ENCODE assay signal across 1 cellular context in the genomic region with DNA sequence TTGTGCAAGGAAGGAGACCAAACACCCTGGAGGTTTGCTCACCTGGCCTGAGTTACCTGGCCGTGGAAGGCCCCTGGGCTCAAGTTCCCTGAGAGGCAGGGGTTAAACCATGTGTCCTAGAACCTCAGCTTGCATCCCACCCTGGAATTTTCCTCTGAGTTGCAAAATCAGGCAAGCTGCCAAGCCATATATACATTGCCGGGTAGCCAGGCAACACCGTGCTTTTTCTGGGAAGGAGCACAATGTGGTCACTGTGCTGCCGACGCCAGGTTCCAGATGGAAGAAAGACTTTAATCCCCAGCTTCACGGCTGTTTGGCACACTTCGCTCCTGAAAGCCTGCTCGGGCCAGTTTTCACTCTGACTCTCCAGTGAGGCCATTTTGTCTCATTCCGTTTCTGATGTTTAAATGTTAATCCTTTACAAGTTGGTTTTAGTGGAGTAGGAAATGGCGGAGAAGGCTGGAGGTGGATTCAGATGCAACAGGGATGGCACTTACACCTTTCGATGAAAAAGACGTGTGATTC.
TF ChIP-seq lines count a peak whose summit lies in the region.

No MANE protein-coding gene starts in this region.

TF ChIP-seq in HepG2, 621 proteins besides CTCF, POLR2A, EP300 and RAD21 (continued from another document and continues in another):
- TF ChIP-seq, protein P1, sequence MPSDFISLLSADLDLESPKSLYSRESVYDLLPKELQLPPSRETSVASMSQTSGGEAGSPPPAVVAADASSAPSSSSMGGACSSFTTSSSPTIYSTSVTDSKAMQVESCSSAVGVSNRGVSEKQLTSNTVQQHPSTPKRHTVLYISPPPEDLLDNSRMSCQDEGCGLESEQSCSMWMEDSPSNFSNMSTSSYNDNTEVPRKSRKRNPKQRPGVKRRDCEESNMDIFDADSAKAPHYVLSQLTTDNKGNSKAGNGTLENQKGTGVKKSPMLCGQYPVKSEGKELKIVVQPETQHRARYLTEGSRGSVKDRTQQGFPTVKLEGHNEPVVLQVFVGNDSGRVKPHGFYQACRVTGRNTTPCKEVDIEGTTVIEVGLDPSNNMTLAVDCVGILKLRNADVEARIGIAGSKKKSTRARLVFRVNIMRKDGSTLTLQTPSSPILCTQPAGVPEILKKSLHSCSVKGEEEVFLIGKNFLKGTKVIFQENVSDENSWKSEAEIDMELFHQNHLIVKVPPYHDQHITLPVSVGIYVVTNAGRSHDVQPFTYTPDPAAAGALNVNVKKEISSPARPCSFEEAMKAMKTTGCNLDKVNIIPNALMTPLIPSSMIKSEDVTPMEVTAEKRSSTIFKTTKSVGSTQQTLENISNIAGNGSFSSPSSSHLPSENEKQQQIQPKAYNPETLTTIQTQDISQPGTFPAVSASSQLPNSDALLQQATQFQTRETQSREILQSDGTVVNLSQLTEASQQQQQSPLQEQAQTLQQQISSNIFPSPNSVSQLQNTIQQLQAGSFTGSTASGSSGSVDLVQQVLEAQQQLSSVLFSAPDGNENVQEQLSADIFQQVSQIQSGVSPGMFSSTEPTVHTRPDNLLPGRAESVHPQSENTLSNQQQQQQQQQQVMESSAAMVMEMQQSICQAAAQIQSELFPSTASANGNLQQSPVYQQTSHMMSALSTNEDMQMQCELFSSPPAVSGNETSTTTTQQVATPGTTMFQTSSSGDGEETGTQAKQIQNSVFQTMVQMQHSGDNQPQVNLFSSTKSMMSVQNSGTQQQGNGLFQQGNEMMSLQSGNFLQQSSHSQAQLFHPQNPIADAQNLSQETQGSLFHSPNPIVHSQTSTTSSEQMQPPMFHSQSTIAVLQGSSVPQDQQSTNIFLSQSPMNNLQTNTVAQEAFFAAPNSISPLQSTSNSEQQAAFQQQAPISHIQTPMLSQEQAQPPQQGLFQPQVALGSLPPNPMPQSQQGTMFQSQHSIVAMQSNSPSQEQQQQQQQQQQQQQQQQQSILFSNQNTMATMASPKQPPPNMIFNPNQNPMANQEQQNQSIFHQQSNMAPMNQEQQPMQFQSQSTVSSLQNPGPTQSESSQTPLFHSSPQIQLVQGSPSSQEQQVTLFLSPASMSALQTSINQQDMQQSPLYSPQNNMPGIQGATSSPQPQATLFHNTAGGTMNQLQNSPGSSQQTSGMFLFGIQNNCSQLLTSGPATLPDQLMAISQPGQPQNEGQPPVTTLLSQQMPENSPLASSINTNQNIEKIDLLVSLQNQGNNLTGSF (CRISPR knock-in tag; IDR thresholded peaks at IDR 0.05): peak; percentile 99
- TF ChIP-seq ARHGAP35 (CRISPR knock-in tag; IDR thresholded peaks at IDR 0.05; ENCODE audit: borderline replicate concordance) (peak; percentile 40; the same call in 1 of the 2 replicates), ZNF563 (CRISPR knock-in tag; IDR thresholded peaks at IDR 0.05) (0 out of 2 replicates have a peak, but pooled peaks have one; percentile 68), HDAC1 (CRISPR knock-in tag; IDR thresholded peaks at IDR 0.05) (peak; percentile 93), SCMH1 (CRISPR knock-in tag; IDR thresholded peaks at IDR 0.05; ENCODE audit: borderline replicate concordance) (no peak), ZIK1 (CRISPR knock-in tag; IDR thresholded peaks at IDR 0.05; ENCODE audit: borderline replicate concordance, low read depth) (peak; percentile 42; the same call in 1 of the 2 replicates), ZNF562 (CRISPR knock-in tag; IDR thresholded peaks at IDR 0.05; ENCODE audit: borderline replicate concordance) (no peak), NFIB (CRISPR knock-in tag; IDR thresholded peaks at IDR 0.05; ENCODE audit: borderline replicate concordance) (no peak), POLR2AphosphoS2 (IDR thresholded peaks at IDR 0.05; ENCODE audit: low read depth, low read length) (0 out of 2 replicates have a peak, but pooled peaks have one; percentile 67), TGIF2 (CRISPR knock-in tag; IDR thresholded peaks at IDR 0.05) (peak; percentile 50; the same call in 1 of the 2 replicates), HNRNPH1 (optimal IDR thresholded peaks at IDR 0.05; ENCODE audit: low read depth, low read length) (no peak), ARNT2 (CRISPR knock-in tag; IDR thresholded peaks at IDR 0.05; ENCODE audit: low read depth) (peak; percentile 69), ZNF879 (CRISPR knock-in tag; IDR thresholded peaks at IDR 0.05) (peak; percentile 75; the same call in 1 of the 2 replicates), ZNF615 (CRISPR knock-in tag; IDR thresholded peaks at IDR 0.05; ENCODE audit: borderline replicate concordance) (0 out of 2 replicates have a peak, but pooled peaks have one; percentile 42), KDM2A (CRISPR knock-in tag; IDR thresholded peaks at IDR 0.05; ENCODE audit: borderline replicate concordance, low read depth) (peak; percentile 92), SRSF4 (IDR thresholded peaks at IDR 0.05; ENCODE audit: low read depth, low read length, poor library complexity, severe bottlenecking) (no peak), PHF21A (CRISPR knock-in tag; IDR thresholded peaks at IDR 0.05) (peak; percentile 91), NR2F1 (CRISPR knock-in tag; IDR thresholded peaks at IDR 0.05) (peak; percentile 29 to 36; a peak in 2 of 4 replicates), ZNF777 (CRISPR knock-in tag; IDR thresholded peaks at IDR 0.05) (0 out of 2 replicates have a peak, but pooled peaks have one; percentile 47), ZNF552 (CRISPR knock-in tag; IDR thresholded peaks at IDR 0.05; ENCODE audit: borderline replicate concordance) (no peak), HDAC2 (CRISPR knock-in tag; IDR thresholded peaks at IDR 0.05) (peak; percentile 98), HOXA5 (CRISPR knock-in tag; IDR thresholded peaks at IDR 0.05) (peak; percentile 90; the same call in 1 of the 2 replicates), EHMT2 (IDR thresholded peaks at IDR 0.05; ENCODE audit: borderline replicate concordance, low read depth, low read length) (no peak; the same call in 1 of the 2 replicates), ZEB1 (IDR thresholded peaks at IDR 0.05; ENCODE audit: insufficient replicate concordance, low read depth) (peak; percentile 99), RXRB (CRISPR knock-in tag; IDR thresholded peaks at IDR 0.05; ENCODE audit: borderline replicate concordance) (peak; percentile 93), RFX3 (CRISPR knock-in tag; IDR thresholded peaks at IDR 0.05) (peak; percentile 90), MEIS1 (CRISPR knock-in tag; IDR thresholded peaks at IDR 0.05; ENCODE audit: borderline replicate concordance) (0 out of 2 replicates have a peak, but pooled peaks have one; percentile 39), ZNF644 (CRISPR knock-in tag; IDR thresholded peaks at IDR 0.05; ENCODE audit: low read depth) (peak; percentile 84), ZNF557 (CRISPR knock-in tag; IDR thresholded peaks at IDR 0.05) (peak; percentile 74; the same call in 1 of the 2 replicates), BRCA1 (CRISPR knock-in tag; IDR thresholded peaks at IDR 0.05) (peak; percentile 72), FOXP1 (IDR thresholded peaks at IDR 0.05) (no peak), FOXP1 (CRISPR knock-in tag; IDR thresholded peaks at IDR 0.05) (peak; percentile 73; the same call in 1 of the 2 replicates), MTA1 (CRISPR knock-in tag; IDR thresholded peaks at IDR 0.05; ENCODE audit: borderline replicate concordance) (peak; percentile 97), STAG1 (CRISPR knock-in tag; IDR thresholded peaks at IDR 0.05) (peak; percentile 48), ZNF431 (CRISPR knock-in tag; IDR thresholded peaks at IDR 0.05; ENCODE audit: borderline replicate concordance, low read depth) (no peak; the same call in none of the 2 replicates), TEAD2 (CRISPR knock-in tag; IDR thresholded peaks at IDR 0.05) (peak; percentile 54; the same call in 1 of the 2 replicates)
- TF ChIP-seq, protein P2, sequence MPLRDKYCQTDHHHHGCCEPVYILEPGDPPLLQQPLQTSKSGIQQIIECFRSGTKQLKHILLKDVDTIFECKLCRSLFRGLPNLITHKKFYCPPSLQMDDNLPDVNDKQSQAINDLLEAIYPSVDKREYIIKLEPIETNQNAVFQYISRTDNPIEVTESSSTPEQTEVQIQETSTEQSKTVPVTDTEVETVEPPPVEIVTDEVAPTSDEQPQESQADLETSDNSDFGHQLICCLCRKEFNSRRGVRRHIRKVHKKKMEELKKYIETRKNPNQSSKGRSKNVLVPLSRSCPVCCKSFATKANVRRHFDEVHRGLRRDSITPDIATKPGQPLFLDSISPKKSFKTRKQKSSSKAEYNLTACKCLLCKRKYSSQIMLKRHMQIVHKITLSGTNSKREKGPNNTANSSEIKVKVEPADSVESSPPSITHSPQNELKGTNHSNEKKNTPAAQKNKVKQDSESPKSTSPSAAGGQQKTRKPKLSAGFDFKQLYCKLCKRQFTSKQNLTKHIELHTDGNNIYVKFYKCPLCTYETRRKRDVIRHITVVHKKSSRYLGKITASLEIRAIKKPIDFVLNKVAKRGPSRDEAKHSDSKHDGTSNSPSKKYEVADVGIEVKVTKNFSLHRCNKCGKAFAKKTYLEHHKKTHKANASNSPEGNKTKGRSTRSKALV (CRISPR knock-in tag; IDR thresholded peaks at IDR 0.05): peak; percentile 57; the same call in 1 of the 2 replicates
- TF ChIP-seq, protein P3, sequence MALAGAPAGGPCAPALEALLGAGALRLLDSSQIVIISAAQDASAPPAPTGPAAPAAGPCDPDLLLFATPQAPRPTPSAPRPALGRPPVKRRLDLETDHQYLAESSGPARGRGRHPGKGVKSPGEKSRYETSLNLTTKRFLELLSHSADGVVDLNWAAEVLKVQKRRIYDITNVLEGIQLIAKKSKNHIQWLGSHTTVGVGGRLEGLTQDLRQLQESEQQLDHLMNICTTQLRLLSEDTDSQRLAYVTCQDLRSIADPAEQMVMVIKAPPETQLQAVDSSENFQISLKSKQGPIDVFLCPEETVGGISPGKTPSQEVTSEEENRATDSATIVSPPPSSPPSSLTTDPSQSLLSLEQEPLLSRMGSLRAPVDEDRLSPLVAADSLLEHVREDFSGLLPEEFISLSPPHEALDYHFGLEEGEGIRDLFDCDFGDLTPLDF (CRISPR knock-in tag; IDR thresholded peaks at IDR 0.05): peak; percentile 66; the same call in 1 of the 2 replicates
- TF ChIP-seq, protein P4, sequence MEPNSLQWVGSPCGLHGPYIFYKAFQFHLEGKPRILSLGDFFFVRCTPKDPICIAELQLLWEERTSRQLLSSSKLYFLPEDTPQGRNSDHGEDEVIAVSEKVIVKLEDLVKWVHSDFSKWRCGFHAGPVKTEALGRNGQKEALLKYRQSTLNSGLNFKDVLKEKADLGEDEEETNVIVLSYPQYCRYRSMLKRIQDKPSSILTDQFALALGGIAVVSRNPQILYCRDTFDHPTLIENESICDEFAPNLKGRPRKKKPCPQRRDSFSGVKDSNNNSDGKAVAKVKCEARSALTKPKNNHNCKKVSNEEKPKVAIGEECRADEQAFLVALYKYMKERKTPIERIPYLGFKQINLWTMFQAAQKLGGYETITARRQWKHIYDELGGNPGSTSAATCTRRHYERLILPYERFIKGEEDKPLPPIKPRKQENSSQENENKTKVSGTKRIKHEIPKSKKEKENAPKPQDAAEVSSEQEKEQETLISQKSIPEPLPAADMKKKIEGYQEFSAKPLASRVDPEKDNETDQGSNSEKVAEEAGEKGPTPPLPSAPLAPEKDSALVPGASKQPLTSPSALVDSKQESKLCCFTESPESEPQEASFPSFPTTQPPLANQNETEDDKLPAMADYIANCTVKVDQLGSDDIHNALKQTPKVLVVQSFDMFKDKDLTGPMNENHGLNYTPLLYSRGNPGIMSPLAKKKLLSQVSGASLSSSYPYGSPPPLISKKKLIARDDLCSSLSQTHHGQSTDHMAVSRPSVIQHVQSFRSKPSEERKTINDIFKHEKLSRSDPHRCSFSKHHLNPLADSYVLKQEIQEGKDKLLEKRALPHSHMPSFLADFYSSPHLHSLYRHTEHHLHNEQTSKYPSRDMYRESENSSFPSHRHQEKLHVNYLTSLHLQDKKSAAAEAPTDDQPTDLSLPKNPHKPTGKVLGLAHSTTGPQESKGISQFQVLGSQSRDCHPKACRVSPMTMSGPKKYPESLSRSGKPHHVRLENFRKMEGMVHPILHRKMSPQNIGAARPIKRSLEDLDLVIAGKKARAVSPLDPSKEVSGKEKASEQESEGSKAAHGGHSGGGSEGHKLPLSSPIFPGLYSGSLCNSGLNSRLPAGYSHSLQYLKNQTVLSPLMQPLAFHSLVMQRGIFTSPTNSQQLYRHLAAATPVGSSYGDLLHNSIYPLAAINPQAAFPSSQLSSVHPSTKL (CRISPR knock-in tag; IDR thresholded peaks at IDR 0.05): peak; percentile 92
- TF ChIP-seq, protein P5, sequence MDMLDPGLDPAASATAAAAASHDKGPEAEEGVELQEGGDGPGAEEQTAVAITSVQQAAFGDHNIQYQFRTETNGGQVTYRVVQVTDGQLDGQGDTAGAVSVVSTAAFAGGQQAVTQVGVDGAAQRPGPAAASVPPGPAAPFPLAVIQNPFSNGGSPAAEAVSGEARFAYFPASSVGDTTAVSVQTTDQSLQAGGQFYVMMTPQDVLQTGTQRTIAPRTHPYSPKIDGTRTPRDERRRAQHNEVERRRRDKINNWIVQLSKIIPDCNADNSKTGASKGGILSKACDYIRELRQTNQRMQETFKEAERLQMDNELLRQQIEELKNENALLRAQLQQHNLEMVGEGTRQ (IDR thresholded peaks at IDR 0.05; ENCODE audit: low read depth, low read length): no peak
- TF ChIP-seq, protein P5 (CRISPR knock-in tag; IDR thresholded peaks at IDR 0.05; ENCODE audit: borderline replicate concordance): no peak
- TF ChIP-seq, protein P6, sequence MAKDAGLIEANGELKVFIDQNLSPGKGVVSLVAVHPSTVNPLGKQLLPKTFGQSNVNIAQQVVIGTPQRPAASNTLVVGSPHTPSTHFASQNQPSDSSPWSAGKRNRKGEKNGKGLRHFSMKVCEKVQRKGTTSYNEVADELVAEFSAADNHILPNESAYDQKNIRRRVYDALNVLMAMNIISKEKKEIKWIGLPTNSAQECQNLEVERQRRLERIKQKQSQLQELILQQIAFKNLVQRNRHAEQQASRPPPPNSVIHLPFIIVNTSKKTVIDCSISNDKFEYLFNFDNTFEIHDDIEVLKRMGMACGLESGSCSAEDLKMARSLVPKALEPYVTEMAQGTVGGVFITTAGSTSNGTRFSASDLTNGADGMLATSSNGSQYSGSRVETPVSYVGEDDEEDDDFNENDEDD (CRISPR knock-in tag; IDR thresholded peaks at IDR 0.05; ENCODE audit: borderline replicate concordance): peak; percentile 92
- TF ChIP-seq, protein P7, sequence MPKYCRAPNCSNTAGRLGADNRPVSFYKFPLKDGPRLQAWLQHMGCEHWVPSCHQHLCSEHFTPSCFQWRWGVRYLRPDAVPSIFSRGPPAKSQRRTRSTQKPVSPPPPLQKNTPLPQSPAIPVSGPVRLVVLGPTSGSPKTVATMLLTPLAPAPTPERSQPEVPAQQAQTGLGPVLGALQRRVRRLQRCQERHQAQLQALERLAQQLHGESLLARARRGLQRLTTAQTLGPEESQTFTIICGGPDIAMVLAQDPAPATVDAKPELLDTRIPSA (CRISPR knock-in tag; IDR thresholded peaks at IDR 0.05; ENCODE audit: borderline replicate concordance): 0 out of 2 replicates have a peak, but pooled peaks have one; percentile 64
- TF ChIP-seq, protein P8, sequence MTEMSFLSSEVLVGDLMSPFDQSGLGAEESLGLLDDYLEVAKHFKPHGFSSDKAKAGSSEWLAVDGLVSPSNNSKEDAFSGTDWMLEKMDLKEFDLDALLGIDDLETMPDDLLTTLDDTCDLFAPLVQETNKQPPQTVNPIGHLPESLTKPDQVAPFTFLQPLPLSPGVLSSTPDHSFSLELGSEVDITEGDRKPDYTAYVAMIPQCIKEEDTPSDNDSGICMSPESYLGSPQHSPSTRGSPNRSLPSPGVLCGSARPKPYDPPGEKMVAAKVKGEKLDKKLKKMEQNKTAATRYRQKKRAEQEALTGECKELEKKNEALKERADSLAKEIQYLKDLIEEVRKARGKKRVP (CRISPR knock-in tag; IDR thresholded peaks at IDR 0.05): peak; percentile 44 to 84; a peak in 3 of 4 replicates
